ENCODE assay signal across 8 cellular contexts in the genomic region with DNA sequence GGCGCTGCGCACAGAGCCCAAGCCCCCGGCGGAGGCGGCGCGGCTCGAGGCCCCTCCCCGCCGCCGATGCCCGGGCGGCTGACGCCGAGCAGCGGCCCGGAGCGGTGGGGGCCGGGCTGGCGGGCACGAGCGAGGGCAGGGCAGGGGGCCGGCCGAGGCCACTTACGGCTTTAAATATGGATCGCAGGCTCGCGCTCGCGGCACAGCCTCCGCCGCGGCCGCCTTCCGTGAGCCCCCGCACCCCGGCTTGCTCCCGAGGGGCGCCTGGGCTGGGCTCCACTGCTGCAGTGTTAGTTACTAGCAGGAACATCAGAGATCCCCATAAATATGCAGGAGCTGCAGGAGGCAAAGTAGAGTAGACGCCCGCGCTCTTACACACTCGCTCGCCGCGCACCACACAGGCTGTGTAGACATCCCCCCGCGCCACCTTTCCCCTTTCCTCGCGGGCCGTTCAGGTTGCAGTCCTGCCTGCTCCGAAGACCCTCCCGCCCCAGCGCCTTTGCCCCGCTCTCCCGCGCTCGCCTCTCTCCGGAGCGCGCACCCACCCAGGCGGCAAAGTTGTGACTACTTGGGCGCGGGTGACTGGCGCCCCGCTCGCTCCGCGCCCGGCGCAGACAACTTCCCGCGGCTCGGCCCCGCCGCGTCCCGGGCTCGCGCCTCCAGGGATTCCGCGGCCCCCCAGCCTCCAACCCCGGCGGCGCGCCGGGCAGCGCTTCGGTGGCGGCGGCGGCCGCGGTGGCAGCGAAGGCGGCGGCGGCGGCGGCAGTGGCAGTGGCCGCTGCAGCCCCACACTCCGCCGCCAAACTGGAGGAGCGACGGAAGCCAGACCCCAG.
DNase-seq lines count a peak whose midpoint lies in the region; ATAC-seq, FAIRE-seq and TF ChIP-seq lines count a peak whose summit lies in the region.

No MANE protein-coding gene starts in this region.

- peaks cover 3 to 27% (median 17%) of the 10 kb centered on the region in 4 experiments for H3K27me3 ChIP-seq in H1 (replicated peaks in 1 of 4; ENCODE audit: control insufficient read depth in 3 of 4, extremely low read depth in 1 of 4, insufficient read depth in 3 of 4, low read length in 3 of 4)

- H3K27ac ChIP-seq in KOPT-K1 (ENCODE audit: low read depth, low read length, poor library complexity, severe bottlenecking) = peak overlapping the region; percentile 78
- no peak overlapping the region for H3K27ac ChIP-seq in H1 (ENCODE audit: low read depth, low read length)

- H2BK20ac ChIP-seq in H1 (ENCODE audit: low read length) = no peak overlapping the region

- TF ChIP-seq POLR2A in H1 (IDR thresholded peaks at IDR 0.05; ENCODE audit: control extremely low read depth in 1 of 2, low read depth in 2 of 2, low read length in 2 of 2) = peak in 1 of 2 experiments; percentile 46; a peak in 1 of 3 replicates

- H3K36me3 Mint-ChIP-seq in activated CD8-positive, alpha-beta T cell treated with anti-CD3 and anti-CD28 coated beads for 36 hours (ENCODE audit: low read depth) = no peaks in the 10 kb centered on the region
- no peaks in the 10 kb centered on the region for H3K36me3 Mint-ChIP-seq in memory B cell
- H3K36me3 Mint-ChIP-seq in stimulated activated naive B cell treated with anti-CD40 and anti-IgM and Interleukin-4, amounts not matched to agents 10 μg/mL and 1 μg/mL and 100 μg/mL, for 72 hours = no peaks in the 10 kb centered on the region

- no peaks in the 10 kb centered on the region for H3K79me2 ChIP-seq in H1 (ENCODE audit: control insufficient read depth in 1 of 2, insufficient read depth in 2 of 2, low read length in 2 of 2)

- peak overlapping the region; percentile 26 for H3K56ac ChIP-seq in H1 (replicated peaks; ENCODE audit: insufficient read length, low read depth, low read length)

- no peak overlapping the region for H2AK5ac ChIP-seq in H1 (ENCODE audit: low read depth, low read length)

- intact Hi-C loops in activated CD8-positive, alpha-beta T cell treated with anti-CD3 and anti-CD28 coated beads for 36 hours (cut with micrococcal nuclease) = loop anchor here (5.0 to 10.0 kb wide), 2 partner anchors 202 to 526 kb away; no protein-coding TSS in a partner anchor

- no peaks in the 10 kb centered on the region for H3K79me1 ChIP-seq in H1 (ENCODE audit: low read depth, low read length)

- H3K23me2 ChIP-seq in H1 (ENCODE audit: low read depth, low read length) = peaks cover 9% of the 10 kb centered on the region

- peak overlapping the region; percentile 14 to 62 (median 47); a peak in 6 of 7 replicates for H3K9ac ChIP-seq in H1 (replicated peaks in 1 of 4; ENCODE audit: extremely low read depth in 1 of 4, low read depth in 3 of 4, low read length in 3 of 4)

- H3K14ac ChIP-seq in H1 (ENCODE audit: insufficient read length) = no peak overlapping the region

- DNase-seq in AG08396 (ENCODE audit: low spot score) (peak; percentile 90), H1 (ENCODE audit: low read depth in 1 of 2, low spot score in 2 of 2) (no peak), memory B cell (ENCODE audit: low spot score in 2 of 2) (peak in 1 of 2 donors; percentile 26), NOMO-1 treated with dmso at 0.1 percent for 144 hours (lab: John Stamatoyannopoulos, UW; ENCODE audit: unreplicated experiment) (no peak)
- peak; percentile 34 for DNase-seq in activated CD8-positive, alpha-beta T cell treated with anti-CD3 and anti-CD28 coated beads for 36 hours
- DNase-seq in stimulated activated naive B cell treated with anti-CD40 and anti-IgM and Interleukin-4, amounts not matched to agents 10 μg/mL and 1 μg/mL and 100 μg/mL, for 72 hours = peak; percentile 11

- peak; percentile 47 for ATAC-seq in GM18907 (IDR thresholded peaks at IDR 0.05; ENCODE audit: unreplicated experiment)
- peak; percentile 81 for ATAC-seq in activated CD8-positive, alpha-beta T cell treated with anti-CD3 and anti-CD28 coated beads for 36 hours
- ATAC-seq in memory B cell (ENCODE audit: low read depth) = peak; percentile 34
- peak; percentile 57 to 71 for ATAC-seq in stimulated activated naive B cell treated with anti-CD40 and anti-IgM and Interleukin-4, amounts not matched to agents 10 μg/mL and 1 μg/mL and 100 μg/mL, for 72 hours (replicated peaks)

- H3K4me1 Mint-ChIP-seq in activated CD8-positive, alpha-beta T cell treated with anti-CD3 and anti-CD28 coated beads for 36 hours (ENCODE audit: low read depth) = peaks cover 23% of the 10 kb centered on the region
- H3K4me1 Mint-ChIP-seq in memory B cell = peaks cover 16% of the 10 kb centered on the region
- H3K4me1 Mint-ChIP-seq in stimulated activated naive B cell treated with anti-CD40 and anti-IgM and Interleukin-4, amounts not matched to agents 10 μg/mL and 1 μg/mL and 100 μg/mL, for 72 hours = peaks cover 13 to 24% of the 10 kb centered on the region in 2 donors

- H3K9me3 ChIP-seq in KOPT-K1 (ENCODE audit: insufficient read depth, low read length, poor library complexity, severe bottlenecking) = no peaks in the 10 kb centered on the region
- H3K9me3 ChIP-seq in H1 (ENCODE audit: insufficient read depth in 2 of 2, low read depth in 1 of 2, low read length in 1 of 2) = no peaks in the 10 kb centered on the region

- H4K8ac ChIP-seq in H1 (ENCODE audit: extremely low read depth, insufficient read depth, low read length) = peak overlapping the region; percentile 80

- peak overlapping the region; percentile 58; the same call in 1 of the 2 replicates for H2AFZ ChIP-seq in H1 (ENCODE audit: low read length)

- no peaks in the 10 kb centered on the region for H4K20me1 ChIP-seq in H1 (replicated peaks in 1 of 2; ENCODE audit: control insufficient read depth in 1 of 2, insufficient read depth in 2 of 2, low read length in 2 of 2)

- 0 out of 7 replicates have a peak, but pooled peaks cover 0 to 4% (median 2%) of the 10 kb centered on the region in 4 experiments for H3K4me1 ChIP-seq in H1 (replicated peaks in 1 of 4; ENCODE audit: control insufficient read depth in 3 of 4, insufficient read depth in 4 of 4, low read length in 3 of 4)

- no peak overlapping the region for H2BK15ac ChIP-seq in H1 (ENCODE audit: low read length)

- peak overlapping the region; percentile 73 to 86 (median 78) for H3K4me3 ChIP-seq in H1 (ENCODE audit: extremely low read depth in 1 of 4, insufficient read depth in 2 of 4, low read depth in 3 of 4, low read length in 4 of 4)

- TF ChIP-seq CTCF in activated CD8-positive, alpha-beta T cell treated with anti-CD3 and anti-CD28 coated beads for 36 hours (IDR thresholded peaks at IDR 0.05) = no peak
- no peak for TF ChIP-seq CTCF in H1 (IDR thresholded peaks at IDR 0.05; ENCODE audit: control extremely low read depth in 1 of 3, insufficient read depth in 1 of 3, low read depth in 1 of 3, low read length in 3 of 3)

- WGBS in H1 (ENCODE audit: extremely low coverage in 1 of 2, insufficient coverage in 1 of 2, insufficient read length in 1 of 2, insufficient replicate concordance in 2 of 2, low coverage in 1 of 2, low lambda C conversion rate in 2 of 2, missing lambda C conversion rate in 1 of 2), 2 experiments = 1% methylated on average over 69 of the region's 105 CpGs; no CpG with 5 or more reads in 1 of the 2 experiments

- no peak overlapping the region for H2BK5ac ChIP-seq in H1 (ENCODE audit: low read depth, low read length)

- POLR2A ChIA-PET in activated CD8-positive, alpha-beta T cell treated with anti-CD3 and anti-CD28 coated beads for 36 hours (lab: Charles Lee) = no interaction called here
- POLR2A ChIA-PET in H1 (lab: Charles Lee; ENCODE audit: partially characterized antibody) = interaction anchor here (0.6 to 1.3 kb wide), 3 partner anchors 8 to 16 kb away, joined by 3 read pairs; no protein-coding TSS in a partner anchor

- H3K36me3 ChIP-seq in KOPT-K1 (ENCODE audit: insufficient read depth, low read length) (no peaks in the 10 kb centered on the region), H1 (ENCODE audit: control insufficient read depth in 2 of 4, insufficient read depth in 4 of 4, low read length in 3 of 4) (no peaks in the 10 kb centered on the region)

- H4K5ac ChIP-seq in H1 (ENCODE audit: insufficient read length, low read depth, low read length) = no peak overlapping the region

- H3K23ac ChIP-seq in H1 (ENCODE audit: insufficient read length) = no peak overlapping the region

- H4K91ac ChIP-seq in H1 (replicated peaks; ENCODE audit: insufficient read length, low read length) = peak overlapping the region; percentile 59

- CTCF ChIA-PET in activated CD8-positive, alpha-beta T cell treated with anti-CD3 and anti-CD28 coated beads for 36 hours (lab: Charles Lee) = interaction anchor here (1.2 to 2.8 kb wide), 3 partner anchors 18 to 525 kb away, joined by 3 to 11 read pairs (median 3); no protein-coding TSS in a partner anchor
- CTCF ChIA-PET in H1 (lab: Charles Lee; ENCODE audit: partially characterized antibody) = interaction anchor here (0.5 to 2.6 kb wide), 4 partner anchors 8 to 465 kb away, joined by 3 to 16 read pairs (median 4); partner anchors contain the start of gene RUFY3

- H3K4ac ChIP-seq in H1 (replicated peaks; ENCODE audit: insufficient read length, low read depth, low read length) = no peak overlapping the region

- H3K4me2 ChIP-seq in H1 (ENCODE audit: insufficient read depth in 1 of 2, low read depth in 2 of 2, low read length in 2 of 2) = peak overlapping the region; percentile 93 to 98

- no peak overlapping the region for H2BK12ac ChIP-seq in H1 (ENCODE audit: low read depth, low read length)

- FAIRE-seq in H1 (lab: Jason Lieb, UNC) = no peak

- H3K18ac ChIP-seq in H1 (ENCODE audit: extremely low read depth, low read length) = peak overlapping the region; percentile 63; the same call in 1 of the 2 replicates

- peak overlapping the region; percentile 79 for H3K4me3 Mint-ChIP-seq in activated CD8-positive, alpha-beta T cell treated with anti-CD3 and anti-CD28 coated beads for 36 hours
- H3K4me3 Mint-ChIP-seq in memory B cell = peak overlapping the region; percentile 81
- peak overlapping the region; percentile 85 to 88 for H3K4me3 Mint-ChIP-seq in stimulated activated naive B cell treated with anti-CD40 and anti-IgM and Interleukin-4, amounts not matched to agents 10 μg/mL and 1 μg/mL and 100 μg/mL, for 72 hours

- TF ChIP-seq EP300 in H1 (IDR thresholded peaks at IDR 0.05; ENCODE audit: borderline replicate concordance in 1 of 2, low read depth in 2 of 2, low read length in 2 of 2) = no peak

- TF ChIP-seq RAD21 in H1 (IDR thresholded peaks at IDR 0.05 in 1 of 2, conservative IDR thresholded peaks at IDR 0.05 in 1 of 2; ENCODE audit: low read depth in 2 of 2, low read length in 2 of 2) = no peak

- H2BK120ac ChIP-seq in H1 (replicated peaks; ENCODE audit: low read depth, low read length) = no peak overlapping the region

- H3K9me3 Mint-ChIP-seq in activated CD8-positive, alpha-beta T cell treated with anti-CD3 and anti-CD28 coated beads for 36 hours = no peaks in the 10 kb centered on the region
- H3K9me3 Mint-ChIP-seq in memory B cell = no peaks in the 10 kb centered on the region
- no peaks in the 10 kb centered on the region for H3K9me3 Mint-ChIP-seq in stimulated activated naive B cell treated with anti-CD40 and anti-IgM and Interleukin-4, amounts not matched to agents 10 μg/mL and 1 μg/mL and 100 μg/mL, for 72 hours

- H3K27ac Mint-ChIP-seq in activated CD8-positive, alpha-beta T cell treated with anti-CD3 and anti-CD28 coated beads for 36 hours = no peak overlapping the region
- no peak overlapping the region for H3K27ac Mint-ChIP-seq in memory B cell
- H3K27ac Mint-ChIP-seq in stimulated activated naive B cell treated with anti-CD40 and anti-IgM and Interleukin-4, amounts not matched to agents 10 μg/mL and 1 μg/mL and 100 μg/mL, for 72 hours = no peak overlapping the region

- H3K27me3 Mint-ChIP-seq in activated CD8-positive, alpha-beta T cell treated with anti-CD3 and anti-CD28 coated beads for 36 hours = peaks cover 30% of the 10 kb centered on the region
- peaks cover 22% of the 10 kb centered on the region for H3K27me3 Mint-ChIP-seq in memory B cell
- H3K27me3 Mint-ChIP-seq in stimulated activated naive B cell treated with anti-CD40 and anti-IgM and Interleukin-4, amounts not matched to agents 10 μg/mL and 1 μg/mL and 100 μg/mL, for 72 hours = peaks cover 30 to 42% of the 10 kb centered on the region in 2 donors

Comparison
In these comparisons a context has a peak if more than half of its experiments do, and no peak if none do; other contexts are left out.
1. DNase-seq: peak in AG08396 (single experiment), activated CD8-positive, alpha-beta T cell treated with anti-CD3 and anti-CD28 coated beads for 36 hours (single experiment) and stimulated activated naive B cell treated with anti-CD40 and anti-IgM and Interleukin-4, amounts not matched to agents 10 μg/mL and 1 μg/mL and 100 μg/mL, for 72 hours (single experiment); none in H1 (0 of 2) and NOMO-1 treated with dmso at 0.1 percent for 144 hours (single experiment).
2. Peak in every context shown above with its lines, with median percentiles within 50 percentile points of each other: ATAC-seq and H3K4me3 Mint-ChIP-seq.